21 cellular contexts compared by ENCODE assay signal in the genomic region with DNA sequence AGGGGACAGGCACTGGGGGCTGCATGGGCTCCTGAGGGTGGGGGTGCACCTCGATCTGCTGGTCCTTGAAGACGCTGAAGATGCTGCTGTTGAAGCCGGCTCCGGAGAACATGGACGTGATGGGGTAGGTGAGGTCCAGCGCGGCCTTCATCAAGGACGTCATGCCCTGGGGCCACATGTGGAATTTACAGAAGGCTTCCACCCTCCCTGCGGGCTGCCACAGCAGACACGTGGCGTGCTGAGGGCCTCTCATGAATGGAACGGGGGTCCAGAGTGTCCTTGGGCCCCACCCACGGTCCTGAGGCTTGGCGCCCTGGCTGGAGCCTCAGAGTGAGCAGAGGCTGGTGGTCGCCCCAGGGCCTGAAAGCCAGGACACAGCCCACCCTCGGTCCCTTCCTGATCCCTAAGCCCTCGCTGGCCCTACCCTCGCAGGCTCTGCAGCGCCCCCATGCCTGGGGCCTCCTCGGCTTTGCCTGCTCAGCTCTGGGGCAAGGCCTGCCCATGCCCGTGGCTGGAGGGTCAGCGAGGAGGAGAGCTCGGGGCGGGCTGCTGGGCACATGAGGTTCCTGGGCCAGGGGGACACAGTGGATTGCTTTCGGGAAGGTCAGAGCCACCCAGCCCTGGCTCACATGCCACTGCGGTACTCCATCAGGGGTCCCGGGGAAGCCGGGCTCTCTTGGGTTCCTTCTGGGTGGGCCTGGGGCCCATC. TPM values are rescaled to one million over a fixed set of nuclear protein-coding genes. Genes with fewer than 3 reads are reported as not detected.
A peak's percentile ranks its signal among the peaks of the same experiment; 100 is the strongest.
DNase-seq lines count a peak whose midpoint lies in the region; ATAC-seq and TF ChIP-seq lines count a peak whose summit lies in the region.
"Had no signal": no experiment of that assay in that cellular context is flagged by ENCODE, and none has a peak within 500 bp of the region (broad histone marks: within the 10 kb centered on the region; RNA-seq: fewer than 3 reads in every experiment).

No MANE protein-coding gene starts in this region.

- no peak overlapping the region for H3K4me3 ChIP-seq in GM23338
- no peak overlapping the region for H3K4me3 ChIP-seq in left lung
- H3K4me3 ChIP-seq: BLaER1, GM12878 had no signal

- H3K36me3 ChIP-seq in GM23338 (ENCODE audit: insufficient read depth) (no peaks in the 10 kb centered on the region), left lung (no peaks in the 10 kb centered on the region)
- H3K36me3 ChIP-seq: BLaER1 had no signal

- CTCF ChIA-PET in activated naive CD4-positive, alpha-beta T cell treated with anti-CD3 and anti-CD28 coated beads, Interleukin-2, amount 10 ng/mL, durations not matched to agents 7 days and 5 days (lab: Charles Lee), result no interaction called here
- CTCF ChIA-PET in activated naive CD4-positive, alpha-beta T cell treated with anti-CD3 and anti-CD28 coated beads for 36 hours (lab: Charles Lee), result interaction anchor here (1.5 kb wide), 1 partner anchor 20 kb away, joined by 5 read pairs; no protein-coding TSS in a partner anchor
- CTCF ChIA-PET in activated CD8-positive, alpha-beta T cell treated with anti-CD3 and anti-CD28 coated beads, Interleukin-2, amount 10 ng/mL, durations not matched to agents 7 days and 5 days (lab: Charles Lee), result no interaction called here

- ATAC-seq in GM23338 (peak; percentile 6; the same call in 1 of the 3 replicates), left lung (no peak)
- ATAC-seq in activated CD8-positive, alpha-beta T cell treated with anti-CD3 and anti-CD28 coated beads, Interleukin-2, amount 10 ng/mL, durations not matched to agents 7 days and 5 days, result no peak
- ATAC-seq: GM12878, HCT116, Panc1 had no signal

- H3K27me3 Mint-ChIP-seq in activated naive CD4-positive, alpha-beta T cell treated with anti-CD3 and anti-CD28 coated beads, Interleukin-2, amount 10 ng/mL, durations not matched to agents 7 days and 5 days, result peaks cover 38% of the 10 kb centered on the region
- H3K27me3 Mint-ChIP-seq in activated naive CD4-positive, alpha-beta T cell treated with anti-CD3 and anti-CD28 coated beads for 36 hours (ENCODE audit: low read depth), result no peaks in the 10 kb centered on the region
- peaks cover 11% of the 10 kb centered on the region for H3K27me3 Mint-ChIP-seq in GM23338 (ENCODE audit: insufficient read depth, low read depth, poor library complexity)
- H3K27me3 Mint-ChIP-seq in activated CD8-positive, alpha-beta T cell treated with anti-CD3 and anti-CD28 coated beads, Interleukin-2, amount 10 ng/mL, durations not matched to agents 7 days and 5 days (ENCODE audit: low read depth), result peaks cover 12% of the 10 kb centered on the region
- H3K27me3 Mint-ChIP-seq: CD8-positive, alpha-beta memory T cell had no signal

- H3K79me2 ChIP-seq in GM23338 (replicated peaks; ENCODE audit: insufficient read depth), result no peaks in the 10 kb centered on the region

- in situ Hi-C loops in G401 (cut with HindIII; ENCODE audit: low sequenced_read_pairs), result no loop called here

- H3K27me3 ChIP-seq in GM23338 (ENCODE audit: insufficient read depth) (no peaks in the 10 kb centered on the region), left lung (peaks cover 0 to 17% of the 10 kb centered on the region in 2 donors)

- no peaks in the 10 kb centered on the region for H4K20me1 ChIP-seq in GM23338 (replicated peaks; ENCODE audit: insufficient read depth)

- H3F3A ChIP-seq in GM23338 (replicated peaks; ENCODE audit: low read depth), result no peaks in the 10 kb centered on the region

- TF ChIP-seq CTCF in GM23338 (conservative IDR thresholded peaks at IDR 0.05; ENCODE audit: low read depth in 2 of 2), result peak in 1 of 2 experiments; percentile 40; a peak in 2 of 4 replicates
- no peak for TF ChIP-seq CTCF in left lung (IDR thresholded peaks at IDR 0.05)

- H2AFZ ChIP-seq in GM23338, result no peak overlapping the region

- no peaks in the 10 kb centered on the region for H3K4me1 ChIP-seq in GM23338 (ENCODE audit: insufficient read depth)
- H3K4me1 ChIP-seq in left lung, result peaks cover 3 to 10% of the 10 kb centered on the region in 2 donors

- peak; percentile 17 for DNase-seq in activated naive CD4-positive, alpha-beta T cell treated with anti-CD3 and anti-CD28 coated beads, Interleukin-2, amount 10 ng/mL, durations not matched to agents 7 days and 5 days
- no peak for DNase-seq in activated naive CD4-positive, alpha-beta T cell treated with anti-CD3 and anti-CD28 coated beads for 36 hours
- no peak for DNase-seq in GM23338 (ENCODE audit: low spot score)
- peak; percentile 29 to 72 for DNase-seq in left lung
- peak; percentile 77 for DNase-seq in posterior vena cava (ENCODE audit: low spot score)
- DNase-seq in G401 (ENCODE audit: low spot score), result no peak
- DNase-seq in activated CD8-positive, alpha-beta T cell treated with anti-CD3 and anti-CD28 coated beads, Interleukin-2, amount 10 ng/mL, durations not matched to agents 7 days and 5 days, result no peak
- DNase-seq in DMS53 (lab: John Stamatoyannopoulos, UW), result no peak
- DNase-seq: DND-41, GDM1, NCI-H1105 treated with DMSO at 0.1 percent for 48 hours, NCI-H1694 treated with DMSO at 0.1 percent for 48 hours, NCI-H2107, NCI-H2227 treated with DMSO at 0.1 percent for 48 hours, NCI-H524 had no signal

- H3K27ac ChIP-seq in GM23338 (ENCODE audit: low read depth) (no peak overlapping the region), left lung (no peak overlapping the region)
- H3K27ac ChIP-seq: BLaER1, HL-60 had no signal

- no peaks in the 10 kb centered on the region for H3K9me3 Mint-ChIP-seq in activated naive CD4-positive, alpha-beta T cell treated with anti-CD3 and anti-CD28 coated beads, Interleukin-2, amount 10 ng/mL, durations not matched to agents 7 days and 5 days
- H3K9me3 Mint-ChIP-seq in activated naive CD4-positive, alpha-beta T cell treated with anti-CD3 and anti-CD28 coated beads for 36 hours, result no peaks in the 10 kb centered on the region
- H3K9me3 Mint-ChIP-seq in GM23338, result no peaks in the 10 kb centered on the region; the same call in 2 of the 3 replicates
- no peaks in the 10 kb centered on the region for H3K9me3 Mint-ChIP-seq in activated CD8-positive, alpha-beta T cell treated with anti-CD3 and anti-CD28 coated beads, Interleukin-2, amount 10 ng/mL, durations not matched to agents 7 days and 5 days (ENCODE audit: insufficient read depth)
- H3K9me3 Mint-ChIP-seq: CD8-positive, alpha-beta memory T cell had no signal

- intact Hi-C loops in activated naive CD4-positive, alpha-beta T cell treated with anti-CD3 and anti-CD28 coated beads for 36 hours (cut with micrococcal nuclease), result no loop called here
- intact Hi-C loops in left lung (cut with DNase I) (no loop called here), posterior vena cava (cut with DNase I) (no loop called here)

- H3K36me3 Mint-ChIP-seq in activated naive CD4-positive, alpha-beta T cell treated with anti-CD3 and anti-CD28 coated beads, Interleukin-2, amount 10 ng/mL, durations not matched to agents 7 days and 5 days, result no peaks in the 10 kb centered on the region
- H3K36me3 Mint-ChIP-seq in activated naive CD4-positive, alpha-beta T cell treated with anti-CD3 and anti-CD28 coated beads for 36 hours (ENCODE audit: low read depth), result no peaks in the 10 kb centered on the region
- no peaks in the 10 kb centered on the region; the same call in 2 of the 3 replicates for H3K36me3 Mint-ChIP-seq in GM23338 (ENCODE audit: low read depth)
- peaks cover 3% of the 10 kb centered on the region for H3K36me3 Mint-ChIP-seq in activated CD8-positive, alpha-beta T cell treated with anti-CD3 and anti-CD28 coated beads, Interleukin-2, amount 10 ng/mL, durations not matched to agents 7 days and 5 days (ENCODE audit: low read depth)
- H3K36me3 Mint-ChIP-seq: CD8-positive, alpha-beta memory T cell had no signal

- H3K9me2 ChIP-seq in GM23338 (ENCODE audit: insufficient read depth), result no peaks in the 10 kb centered on the region

- no peak overlapping the region for H3K4me2 ChIP-seq in GM23338
- H3K4me2 ChIP-seq: BLaER1 had no signal

- POLR2A ChIA-PET in activated CD8-positive, alpha-beta T cell treated with anti-CD3 and anti-CD28 coated beads, Interleukin-2, amount 10 ng/mL, durations not matched to agents 7 days and 5 days (lab: Charles Lee), result no interaction called here

- no peak overlapping the region for H3K27ac Mint-ChIP-seq in activated naive CD4-positive, alpha-beta T cell treated with anti-CD3 and anti-CD28 coated beads, Interleukin-2, amount 10 ng/mL, durations not matched to agents 7 days and 5 days
- H3K27ac Mint-ChIP-seq in activated naive CD4-positive, alpha-beta T cell treated with anti-CD3 and anti-CD28 coated beads for 36 hours, result no peak overlapping the region
- H3K27ac Mint-ChIP-seq in GM23338, result no peak overlapping the region
- H3K27ac Mint-ChIP-seq in activated CD8-positive, alpha-beta T cell treated with anti-CD3 and anti-CD28 coated beads, Interleukin-2, amount 10 ng/mL, durations not matched to agents 7 days and 5 days, result no peak overlapping the region

- peaks cover 32% of the 10 kb centered on the region for H3K4me1 Mint-ChIP-seq in activated naive CD4-positive, alpha-beta T cell treated with anti-CD3 and anti-CD28 coated beads, Interleukin-2, amount 10 ng/mL, durations not matched to agents 7 days and 5 days
- H3K4me1 Mint-ChIP-seq in activated naive CD4-positive, alpha-beta T cell treated with anti-CD3 and anti-CD28 coated beads for 36 hours (ENCODE audit: low read depth), result peaks cover 18% of the 10 kb centered on the region
- H3K4me1 Mint-ChIP-seq in GM23338, result peaks cover 2% of the 10 kb centered on the region; the same call in 2 of the 3 replicates
- peaks cover 37% of the 10 kb centered on the region for H3K4me1 Mint-ChIP-seq in activated CD8-positive, alpha-beta T cell treated with anti-CD3 and anti-CD28 coated beads, Interleukin-2, amount 10 ng/mL, durations not matched to agents 7 days and 5 days (ENCODE audit: low read depth)

- no peaks in the 10 kb centered on the region for H3K9me3 ChIP-seq in left lung
- H3K9me3 ChIP-seq: BLaER1 had no signal

- H3K4me3 Mint-ChIP-seq in activated naive CD4-positive, alpha-beta T cell treated with anti-CD3 and anti-CD28 coated beads, Interleukin-2, amount 10 ng/mL, durations not matched to agents 7 days and 5 days, result no peak overlapping the region
- H3K4me3 Mint-ChIP-seq in activated naive CD4-positive, alpha-beta T cell treated with anti-CD3 and anti-CD28 coated beads for 36 hours, result no peak overlapping the region
- H3K4me3 Mint-ChIP-seq in GM23338, result no peak overlapping the region
- H3K4me3 Mint-ChIP-seq in activated CD8-positive, alpha-beta T cell treated with anti-CD3 and anti-CD28 coated beads, Interleukin-2, amount 10 ng/mL, durations not matched to agents 7 days and 5 days, result no peak overlapping the region
- H3K4me3 Mint-ChIP-seq: CD8-positive, alpha-beta memory T cell had no signal

RNA-seq across cellular contexts. Expression of a gene that starts 5.3 kb away (rescaled TPM):
- 10 to 100 TPM; 33.2 to 35.7 TPM for total RNA-seq in activated naive CD4-positive, alpha-beta T cell treated with anti-CD3 and anti-CD28 coated beads for 36 hours
- total RNA-seq in GM23338 (2014; rRNA removed; shearing (Covaris generic)), result 87.0 and 103 TPM in 2 replicates
- polyA plus RNA-seq in GM23338 (2016; fragmentation: Nextera tagmentation; extraction: Ambion mirVana), result 20.3 and 22.3 TPM in 2 replicates
- total RNA-seq in left lung (10 to 100 TPM; 29.5 to 31.4 TPM), posterior vena cava (10 to 100 TPM; 47.6 to 55.5 TPM)
- total RNA-seq in G401 (2014; rRNA removed; shearing (Covaris generic)), result 76.9 and 96.6 TPM in 2 replicates
- total RNA-seq in activated CD8-positive, alpha-beta T cell treated with anti-CD3 and anti-CD28 coated beads, Interleukin-2, amount 10 ng/mL, durations not matched to agents 7 days and 5 days, result 10 to 100 TPM; 55.0 to 59.0 TPM

RNA-seq across cellular contexts. Expression of a gene that starts 23.3 kb away (rescaled TPM):
- total RNA-seq in activated naive CD4-positive, alpha-beta T cell treated with anti-CD3 and anti-CD28 coated beads for 36 hours, result not detected
- total RNA-seq in GM23338 (2014; rRNA removed; shearing (Covaris generic)), result 0.42 and 1.6 TPM in 2 replicates
- 0.89 and 1.1 TPM in 2 replicates for polyA plus RNA-seq in GM23338 (2016; fragmentation: Nextera tagmentation; extraction: Ambion mirVana)
- under 1 TPM in 1 of 2 donors, not detected in 1; 0.15 TPM for total RNA-seq in left lung
- total RNA-seq in posterior vena cava, result not detected
- 1.6 and 1.9 TPM in 2 replicates for total RNA-seq in G401 (2014; rRNA removed; shearing (Covaris generic))
- not detected for total RNA-seq in activated CD8-positive, alpha-beta T cell treated with anti-CD3 and anti-CD28 coated beads, Interleukin-2, amount 10 ng/mL, durations not matched to agents 7 days and 5 days
- total RNA-seq: CD8-positive, alpha-beta memory T cell; GM12878 had no signal
- polyA plus RNA-seq: CD8-positive, alpha-beta memory T cell; GM12878 had no signal

RNA-seq across cellular contexts. Expression of a gene that starts 41.3 kb away (rescaled TPM):
- total RNA-seq in activated naive CD4-positive, alpha-beta T cell treated with anti-CD3 and anti-CD28 coated beads for 36 hours, result 1 to 10 TPM; 1.0 to 1.2 TPM
- 0.59 and 0.62 TPM in 2 replicates for total RNA-seq in GM23338 (2014; rRNA removed; shearing (Covaris generic))
- polyA plus RNA-seq in GM23338 (2016; fragmentation: Nextera tagmentation; extraction: Ambion mirVana), result 0.68 and 1.4 TPM in 2 replicates
- 1 to 10 TPM; 6.1 to 8.7 TPM for total RNA-seq in left lung
- total RNA-seq in posterior vena cava, result 1 to 10 TPM; 2.0 to 2.7 TPM
- 0.18 TPM in 1 of 2 replicates, not detected in the other for total RNA-seq in G401 (2014; rRNA removed; shearing (Covaris generic))
- under 1 TPM; 0.52 to 0.58 TPM for total RNA-seq in activated CD8-positive, alpha-beta T cell treated with anti-CD3 and anti-CD28 coated beads, Interleukin-2, amount 10 ng/mL, durations not matched to agents 7 days and 5 days
- total RNA-seq: GM12878 had no signal

RNA-seq across cellular contexts. Expression of a gene that starts 41.5 kb away (rescaled TPM):
- 10 to 100 TPM; 11.2 to 12.7 TPM for total RNA-seq in activated naive CD4-positive, alpha-beta T cell treated with anti-CD3 and anti-CD28 coated beads for 36 hours
- total RNA-seq in GM23338 (2014; rRNA removed; shearing (Covaris generic)), result 3.6 and 4.4 TPM in 2 replicates
- 9.7 and 9.9 TPM in 2 replicates for polyA plus RNA-seq in GM23338 (2016; fragmentation: Nextera tagmentation; extraction: Ambion mirVana)
- total RNA-seq in left lung (10 to 100 TPM; 13.7 to 21.8 TPM), posterior vena cava (10 to 100 TPM; 13.9 to 14.6 TPM)
- total RNA-seq in G401 (2014; rRNA removed; shearing (Covaris generic)), result 4.8 and 7.9 TPM in 2 replicates
- total RNA-seq in activated CD8-positive, alpha-beta T cell treated with anti-CD3 and anti-CD28 coated beads, Interleukin-2, amount 10 ng/mL, durations not matched to agents 7 days and 5 days, result 10 to 100 TPM in 1 of 2 experiments, 1 to 10 TPM in 1; 10.0 to 10.9 TPM

Comparison
In these comparisons a context has a peak if more than half of its experiments do, and no peak if none do; other contexts are left out.
1. DNase-seq: peak in activated naive CD4-positive, alpha-beta T cell treated with anti-CD3 and anti-CD28 coated beads, Interleukin-2, amount 10 ng/mL, durations not matched to agents 7 days and 5 days (single experiment), left lung (2 of 2) and posterior vena cava (single experiment); none in activated naive CD4-positive, alpha-beta T cell treated with anti-CD3 and anti-CD28 coated beads for 36 hours (single experiment), GM23338 (single experiment), G401 (single experiment), activated CD8-positive, alpha-beta T cell treated with anti-CD3 and anti-CD28 coated beads, Interleukin-2, amount 10 ng/mL, durations not matched to agents 7 days and 5 days (single experiment) and DMS53 (single experiment).